In genomic region chr4:7769936-7770674, GRCh38 we compare ENCODE assay signal across 9 cellular contexts.
DNase-seq lines count a peak whose midpoint lies in the region; ATAC-seq and TF ChIP-seq lines count a peak whose summit lies in the region.
"Had no signal": no experiment of that assay in that cellular context is flagged by ENCODE, and none has a peak within 500 bp of the region (broad histone marks: within the 10 kb centered on the region; RNA-seq: fewer than 3 reads in every experiment).

No MANE protein-coding gene starts in this region.

- no peak overlapping the region for H3K18ac ChIP-seq in trophoblast cell (ENCODE audit: low read length)

- no peaks in the 10 kb centered on the region for H3K79me2 ChIP-seq in trophoblast cell (ENCODE audit: control insufficient read depth, insufficient read depth, low read length, poor library complexity)
- H3K79me2 ChIP-seq: parathyroid adenoma had no signal

- H3K9ac ChIP-seq in trophoblast cell (ENCODE audit: low read length): no peak overlapping the region
- H3K9ac ChIP-seq: parathyroid adenoma had no signal

- H4K12ac ChIP-seq in trophoblast cell (ENCODE audit: low read depth, low read length): no peak overlapping the region

- H2BK5ac ChIP-seq in trophoblast cell (ENCODE audit: low read depth, low read length, poor library complexity): no peak overlapping the region

- no peak for ATAC-seq in HG03108 (IDR thresholded peaks at IDR 0.05; ENCODE audit: unreplicated experiment)

- no peak overlapping the region for H4K8ac ChIP-seq in trophoblast cell (ENCODE audit: low read depth, low read length)

- no peak overlapping the region for H2BK12ac ChIP-seq in trophoblast cell (ENCODE audit: low read length)

- H3K4me2 ChIP-seq in trophoblast cell (ENCODE audit: low read length): no peak overlapping the region

- peaks cover 56% of the 10 kb centered on the region for H3K4me1 Mint-ChIP-seq in glutamatergic neuron (ENCODE audit: low read depth, unreplicated experiment)

- H4K91ac ChIP-seq in trophoblast cell (ENCODE audit: low read depth, low read length): no peak overlapping the region

- H3K14ac ChIP-seq in trophoblast cell (ENCODE audit: low read length): no peak overlapping the region

- peak overlapping the region; percentile 74 for H3K4me3 Mint-ChIP-seq in glutamatergic neuron (ENCODE audit: unreplicated experiment)

- TF ChIP-seq CTCF in 22Rv1 (IDR thresholded peaks at IDR 0.05) (peak; percentile 46), GM12873 (IDR thresholded peaks at IDR 0.05; ENCODE audit: insufficient read depth, low read depth, low read length, missing control alignments) (peak; percentile 66), glutamatergic neuron (IDR thresholded peaks at IDR 0.05; ENCODE audit: partially characterized antibody, unreplicated experiment) (no peak)

- peaks cover 13% of the 10 kb centered on the region for H3K36me3 Mint-ChIP-seq in glutamatergic neuron (ENCODE audit: unreplicated experiment)

- H3K27ac Mint-ChIP-seq in glutamatergic neuron (ENCODE audit: unreplicated experiment): peak overlapping the region; percentile 93

- H2AFZ ChIP-seq in trophoblast cell (ENCODE audit: insufficient read depth, low read length, poor library complexity): no peak overlapping the region
- H2AFZ ChIP-seq: parathyroid adenoma had no signal

- H3K27me3 ChIP-seq in trophoblast cell (ENCODE audit: insufficient read depth, low read length): no peaks in the 10 kb centered on the region

- H3K27ac ChIP-seq in 22Rv1 (no peak overlapping the region), trophoblast cell (ENCODE audit: low read depth, low read length) (no peak overlapping the region)
- H3K27ac ChIP-seq: parathyroid adenoma had no signal

- no peak overlapping the region for H2AK5ac ChIP-seq in trophoblast cell (ENCODE audit: low read length)

- no peaks in the 10 kb centered on the region for H3K79me1 ChIP-seq in trophoblast cell (ENCODE audit: low read length)

- H3K27me3 Mint-ChIP-seq in glutamatergic neuron (ENCODE audit: unreplicated experiment): peaks cover 69% of the 10 kb centered on the region

- H2BK120ac ChIP-seq in trophoblast cell (ENCODE audit: insufficient read depth, low read length, poor library complexity): no peak overlapping the region

- H3K9me3 ChIP-seq in trophoblast cell (ENCODE audit: insufficient read depth, low read depth, low read length): no peaks in the 10 kb centered on the region

- DNase-seq in UCSD-AML1 (lab: John Stamatoyannopoulos, UW; ENCODE audit: unreplicated experiment): peak; percentile 54
- no peak for DNase-seq in glutamatergic neuron
- DNase-seq in middle frontal gyrus (ENCODE audit: extremely low spot score, low spot score): no peak
- DNase-seq in GM19238 (ENCODE audit: insufficient read length, low spot score): no peak
- no peak for DNase-seq in trophoblast cell

- H3K4me1 ChIP-seq in trophoblast cell (ENCODE audit: control insufficient read depth in 1 of 2, insufficient read depth in 2 of 2, low read length in 2 of 2): no peaks in the 10 kb centered on the region
- H3K4me1 ChIP-seq: parathyroid adenoma had no signal

- H3K36me3 ChIP-seq in trophoblast cell (ENCODE audit: control insufficient read depth in 1 of 2, insufficient read depth in 2 of 2, low read length in 2 of 2): peaks cover 81 to 89% of the 10 kb centered on the region in 2 experiments

- peaks cover 83% of the 10 kb centered on the region for H3K9me3 Mint-ChIP-seq in glutamatergic neuron (ENCODE audit: unreplicated experiment)

- no CpG with 5 or more reads among the region's 16 CpGs for WGBS in trophoblast cell (ENCODE audit: extremely low coverage, insufficient coverage, insufficient read length)

- H3K4me3 ChIP-seq in trophoblast cell (ENCODE audit: low read depth, low read length): no peak overlapping the region

- no peak overlapping the region for H3K23ac ChIP-seq in trophoblast cell (ENCODE audit: low read length)

- H3K4ac ChIP-seq in trophoblast cell (ENCODE audit: low read depth, low read length): no peak overlapping the region
